ENCODE assay signal across 8 cellular contexts in genomic region chr6:116370328-116370716, GRCh38. TPM values are rescaled to one million over a fixed set of nuclear protein-coding genes. Genes with fewer than 3 reads are reported as not detected.
DNase-seq lines count a peak whose midpoint lies in the region; ATAC-seq and TF ChIP-seq lines count a peak whose summit lies in the region.

No MANE protein-coding gene starts in this region.

- intact Hi-C loops in naive thymus-derived CD4-positive, alpha-beta T cell (cut with micrococcal nuclease): loop anchor here (2.0 to 5.0 kb wide), 4 partner anchors 22 to 162 kb away; partner anchors contain the start of gene TSPYL1 (in 1 of the 2)

- H3K4me1 ChIP-seq in duodenal mucosa (ENCODE audit: control insufficient read depth in 1 of 2, insufficient read depth in 2 of 2, low read length in 2 of 2): peaks cover 4 to 6% of the 10 kb centered on the region in 2 donors
- H3K4me1 ChIP-seq in naive thymus-derived CD4-positive, alpha-beta T cell (ENCODE audit: control insufficient read depth in 2 of 2, insufficient read depth in 2 of 2, low read length in 2 of 2): peaks cover 9 to 10% of the 10 kb centered on the region in 2 donors

- H3K4me3 Mint-ChIP-seq in naive thymus-derived CD4-positive, alpha-beta T cell: peak overlapping the region; percentile 82 to 93 (median 88)

- H3K4me1 Mint-ChIP-seq in naive thymus-derived CD4-positive, alpha-beta T cell: peaks cover 9 to 18% (median 11%) of the 10 kb centered on the region in 7 donors

- peak overlapping the region; percentile 5 to 64 for H3K9ac ChIP-seq in duodenal mucosa (ENCODE audit: low read depth in 1 of 2, low read length in 2 of 2)

- H3K4me3 ChIP-seq in GM12865 (ENCODE audit: low read depth, low read length) (peak overlapping the region; percentile 99), duodenal mucosa (ENCODE audit: low read depth in 1 of 2, low read length in 2 of 2) (peak overlapping the region; percentile 68 to 70)
- peak overlapping the region; percentile 64 for H3K4me3 ChIP-seq in naive thymus-derived CD4-positive, alpha-beta T cell (ENCODE audit: low read length)

- H3K36me3 ChIP-seq in duodenal mucosa (ENCODE audit: control insufficient read depth in 1 of 2, insufficient read depth in 2 of 2, low read length in 2 of 2): no peaks in the 10 kb centered on the region
- H3K36me3 ChIP-seq in naive thymus-derived CD4-positive, alpha-beta T cell (ENCODE audit: control insufficient read depth in 2 of 3, insufficient read depth in 3 of 3, low read length in 3 of 3): no peaks in the 10 kb centered on the region

- CTCF ChIA-PET in naive thymus-derived CD4-positive, alpha-beta T cell (lab: Charles Lee): no interaction called here

- peak; percentile 18 for ATAC-seq in naive thymus-derived CD4-positive, alpha-beta T cell

- no peaks in the 10 kb centered on the region for H3K9me3 Mint-ChIP-seq in naive thymus-derived CD4-positive, alpha-beta T cell

- H3K27me3 Mint-ChIP-seq in naive thymus-derived CD4-positive, alpha-beta T cell: peaks cover 5 to 66% (median 18%) of the 10 kb centered on the region in 5 donors

- H3K9me3 ChIP-seq in duodenal mucosa (ENCODE audit: control insufficient read depth in 1 of 2, low read length in 2 of 2): no peaks in the 10 kb centered on the region
- H3K9me3 ChIP-seq in naive thymus-derived CD4-positive, alpha-beta T cell (ENCODE audit: control insufficient read depth in 2 of 3, low read length in 3 of 3): no peaks in the 10 kb centered on the region

- POLR2A ChIA-PET in naive thymus-derived CD4-positive, alpha-beta T cell (lab: Charles Lee): no interaction called here

- H3K36me3 Mint-ChIP-seq in naive thymus-derived CD4-positive, alpha-beta T cell: no peaks in the 10 kb centered on the region

- peaks cover 0 to 4% of the 10 kb centered on the region in 2 donors for H3K27me3 ChIP-seq in duodenal mucosa (ENCODE audit: control insufficient read depth in 1 of 2, insufficient read depth in 2 of 2, low read length in 2 of 2)
- no peaks in the 10 kb centered on the region for H3K27me3 ChIP-seq in naive thymus-derived CD4-positive, alpha-beta T cell (ENCODE audit: control insufficient read depth in 2 of 2, insufficient read depth in 2 of 2, low read length in 2 of 2)

- peak overlapping the region; percentile 84 for H3K27ac ChIP-seq in duodenal mucosa (ENCODE audit: low read depth, low read length)
- H3K27ac ChIP-seq in naive thymus-derived CD4-positive, alpha-beta T cell (ENCODE audit: low read depth, low read length): no peak overlapping the region

- TF ChIP-seq CTCF in GM12865 (IDR thresholded peaks at IDR 0.05; ENCODE audit: insufficient read depth, low read depth, low read length, missing control alignments): no peak

- H3K27ac Mint-ChIP-seq in naive thymus-derived CD4-positive, alpha-beta T cell: peak overlapping the region in 5 of 9 donors; percentile 22 to 87 (median 40)

- DNase-seq in GM12865 (ENCODE audit: low read depth): no peak
- peak; percentile 15 for DNase-seq in NAMALWA (ENCODE audit: low spot score)
- peak in 1 of 9 donors; percentile 23 for DNase-seq in naive thymus-derived CD4-positive, alpha-beta T cell
- DNase-seq in occipital lobe (lab: John Stamatoyannopoulos, UW): no peak
- no peak for DNase-seq in activated CD8-positive, alpha-beta memory T cell treated with anti-CD3 and anti-CD28 coated beads for 24 hours
- DNase-seq in NCI-H226: no peak
- DNase-seq in Ammon's horn (ENCODE audit: low spot score): no peak

RNA-seq across cellular contexts. Expression of gene DSE, which starts 0.4 kb away (rescaled TPM):
- total RNA-seq in naive thymus-derived CD4-positive, alpha-beta T cell: 10 to 100 TPM in 2 of 5 experiments, 1 to 10 TPM in 3; 3.2 to 23.0 (median 7.7) TPM
- 1 to 10 TPM; 4.4 to 4.8 TPM for polyA plus RNA-seq in naive thymus-derived CD4-positive, alpha-beta T cell
- total RNA-seq in occipital lobe: 26.2 TPM
